Comparison of ENCODE assay signal across 28 cellular contexts in the genomic region with DNA sequence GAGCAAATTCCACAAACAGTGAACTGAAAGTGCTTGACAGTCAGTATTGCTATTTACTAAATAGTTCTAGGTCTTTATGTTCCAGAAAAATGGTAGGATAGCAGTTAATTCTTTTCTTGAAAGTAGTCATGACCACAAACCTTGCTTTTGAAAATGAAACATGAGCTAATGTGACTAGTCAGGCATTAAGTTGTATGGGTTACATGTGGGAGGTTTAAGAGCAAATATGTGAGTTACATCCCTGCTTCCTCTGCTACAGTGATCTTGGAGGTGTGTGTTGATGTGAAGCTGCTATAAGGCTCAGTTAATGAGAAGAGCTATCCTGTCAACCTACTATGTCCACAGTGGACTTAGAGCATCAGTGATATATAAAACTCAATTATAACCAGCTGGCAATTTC.
A peak's percentile ranks its signal among the peaks of the same experiment; 100 is the strongest.
DNase-seq lines count a peak whose midpoint lies in the region; ATAC-seq and TF ChIP-seq lines count a peak whose summit lies in the region.
"Had no signal": no experiment of that assay in that cellular context is flagged by ENCODE, and none has a peak within 500 bp of the region (broad histone marks: within the 10 kb centered on the region; RNA-seq: fewer than 3 reads in every experiment).

No MANE protein-coding gene starts in this region.

- CTCF ChIA-PET in PC-3 (lab: Charles Lee), result no interaction called here

- no peak overlapping the region for H3K4me2 ChIP-seq in PC-3 (ENCODE audit: low read length)

- no TSS peak for BruUV-seq in PC-3 (replicated peaks; lab: Mats Ljungman, UMichigan)

- H2AFZ ChIP-seq in PC-3 (ENCODE audit: low read length), result no peak overlapping the region

- intact Hi-C loops in PC-3 (cut with micrococcal nuclease), result no loop called here

- no peaks in the 10 kb centered on the region for H3F3A ChIP-seq in PC-3 (ENCODE audit: low read length, unreplicated experiment)

- POLR2A ChIA-PET in PC-3 (lab: Charles Lee; ENCODE audit: unreplicated experiment), result no interaction called here

- no peaks in the 10 kb centered on the region for H3K9me3 ChIP-seq in PC-3 (ENCODE audit: low read length)
- H3K9me3 ChIP-seq: Caco-2, gastrocnemius medialis, neutrophil, prostate gland, transverse colon had no signal

- H3K27me3 ChIP-seq in PC-3 (ENCODE audit: low read length), result no peaks in the 10 kb centered on the region
- H3K27me3 ChIP-seq: gastrocnemius medialis, neutrophil, transverse colon had no signal

- no peak overlapping the region for H3K27ac ChIP-seq in PC-3 (ENCODE audit: low read length)
- H3K27ac ChIP-seq: C4-2B, gastrocnemius medialis, neutrophil, prostate gland, transverse colon, WERI-Rb-1 had no signal

- no peaks in the 10 kb centered on the region for H3K4me1 ChIP-seq in PC-3 (ENCODE audit: insufficient read depth, low read length)
- H3K4me1 ChIP-seq: Caco-2, gastrocnemius medialis, prostate gland, transverse colon had no signal

- ATAC-seq in GM18868 (IDR thresholded peaks at IDR 0.05; ENCODE audit: unreplicated experiment) (peak; percentile 89), HG03520 (IDR thresholded peaks at IDR 0.05; ENCODE audit: unreplicated experiment) (peak; percentile 56), PC-3 (peak; percentile 56; the same call in 1 of the 2 replicates), HG02938 (IDR thresholded peaks at IDR 0.05; ENCODE audit: unreplicated experiment) (no peak)
- ATAC-seq: activated CD8-positive, alpha-beta T cell treated with anti-CD3 and anti-CD28 coated beads, Interleukin-2, amount 10 ng/mL, durations not matched to agents 7 days and 5 days; activated T-helper 17 cell treated with anti-CD3 and anti-CD28 coated beads, Interleukin-2, amount 50 U/mL, for 72 hours; gastrocnemius medialis; naive thymus-derived CD4-positive, alpha-beta T cell; sciatic nerve had no signal

- no peak for TF ChIP-seq CTCF in PC-3 (conservative IDR thresholded peaks at IDR 0.05; ENCODE audit: low read depth, low read length)

- no peaks in the 10 kb centered on the region for H3K36me3 ChIP-seq in PC-3 (ENCODE audit: low read depth, low read length)
- H3K36me3 ChIP-seq: gastrocnemius medialis, neutrophil, prostate gland, transverse colon, WERI-Rb-1 had no signal

- H3K4me3 ChIP-seq in PC-3 (ENCODE audit: low read length), result no peak overlapping the region
- H3K4me3 ChIP-seq: gastrocnemius medialis, lung, prostate gland, transverse colon had no signal

- H4K20me1 ChIP-seq in PC-3 (ENCODE audit: low read length), result no peaks in the 10 kb centered on the region

- no peaks in the 10 kb centered on the region for H3K9me2 ChIP-seq in PC-3 (replicated peaks; ENCODE audit: low read length)

- no peak overlapping the region for H3K9ac ChIP-seq in PC-3 (ENCODE audit: low read length)

- DNase-seq in PC-3, result peak; percentile 14
- DNase-seq in non-pigmented ciliary epithelial cell (ENCODE audit: low read depth), result peak; percentile 5
- no peak for DNase-seq in NCI-H2196 (lab: John Stamatoyannopoulos, UW; ENCODE audit: unreplicated experiment)
- DNase-seq in nucleus accumbens (lab: John Stamatoyannopoulos, UW), result no peak
- DNase-seq: activated CD4-positive, alpha-beta T cell treated with anti-CD3 and anti-CD28 coated beads for 4 hours; activated CD8-positive, alpha-beta T cell treated with anti-CD3 and anti-CD28 coated beads, Interleukin-2, amount 10 ng/mL, durations not matched to agents 7 days and 5 days; activated naive CD4-positive, alpha-beta T cell treated with anti-CD3 and anti-CD28 coated beads, Interleukin-2, amount 50 U/mL, for 16 hours; amniotic stem cell; Caco-2; gastrocnemius medialis; naive thymus-derived CD4-positive, alpha-beta T cell; NCI-H1105; NCI-H187; NCI-H748 treated with DMSO at 0.1 percent for 48 hours; stimulated activated CD4-positive, alpha-beta T cell treated with anti-CD3 and anti-CD28 coated beads, Interleukin-12 subunit alpha, Interleukin-12 subunit beta, amount 100 ng/mL, for 4 hours; stimulated activated CD4-positive, alpha-beta T cell treated with anti-CD3 and anti-CD28 coated beads, Interleukin-4, amount 100 ng/mL, for 1 hour; SW 1271; transverse colon; WERI-Rb-1 had no signal

- no peaks in the 10 kb centered on the region for H3K79me2 ChIP-seq in PC-3 (ENCODE audit: low read length)

Comparison
In these comparisons a context has a peak if more than half of its experiments do, and no peak if none do; other contexts are left out.
1. DNase-seq: peak in PC-3 (single experiment) and non-pigmented ciliary epithelial cell (single experiment); none in NCI-H2196 (single experiment) and nucleus accumbens (0 of 56).